ENCODE assay signal across 1 cellular context in the genomic region with DNA sequence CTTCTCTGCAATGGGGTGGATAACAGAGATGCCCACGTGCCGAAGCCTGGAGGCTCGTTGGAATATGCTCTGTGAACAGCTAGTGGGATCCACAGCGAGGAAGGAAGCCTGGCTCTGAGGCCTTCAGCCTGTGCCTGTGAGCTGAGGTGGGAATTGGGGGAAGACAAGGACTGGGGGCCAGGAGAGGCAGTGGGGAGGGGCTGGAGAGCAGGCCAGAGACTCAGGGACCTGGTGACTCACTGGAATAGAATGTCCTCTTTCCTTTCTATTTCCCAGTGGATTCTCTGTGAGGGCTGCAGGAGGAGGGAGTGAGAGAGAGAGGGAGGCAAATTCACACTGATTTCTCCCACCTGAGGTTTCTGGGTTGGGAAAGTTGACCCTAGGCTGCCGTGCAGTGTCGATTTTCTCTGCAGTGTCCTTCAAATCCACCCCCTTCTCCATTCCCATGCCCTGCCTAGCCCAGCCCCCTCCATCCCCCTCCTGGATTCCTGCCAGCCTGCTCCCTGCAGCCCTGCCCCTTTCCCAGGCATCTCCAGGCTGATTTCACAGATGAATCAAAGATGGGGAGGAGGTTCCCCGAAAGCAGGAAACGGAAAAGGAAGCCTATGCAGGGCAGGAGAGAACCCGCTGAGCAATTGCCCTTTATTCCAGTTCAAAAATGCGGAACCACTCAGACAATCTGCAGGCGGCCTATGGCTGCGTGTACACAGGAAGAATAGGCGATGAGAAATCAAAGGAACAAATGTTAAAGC.
TF ChIP-seq lines count a peak whose summit lies in the region.

No MANE protein-coding gene starts in this region.

TF ChIP-seq in liver, 16 proteins besides CTCF, POLR2A, EP300 and RAD21 (continued from another document):
- TF ChIP-seq GABPA (IDR thresholded peaks at IDR 0.05 in 1 of 2, conservative IDR thresholded peaks at IDR 0.05 in 1 of 2) (peak in 1 of 2 donors; percentile 32), MAX (IDR thresholded peaks at IDR 0.05) (no peak), EGR1 (IDR thresholded peaks at IDR 0.05; ENCODE audit: low read depth in 2 of 2) (no peak), FOXA2 (IDR thresholded peaks at IDR 0.05) (no peak), YY1 (IDR thresholded peaks at IDR 0.05) (no peak)
TF ChIP-seq in liver: peak in this region for 4.
